16 cellular contexts compared by ENCODE assay signal in the genomic region with DNA sequence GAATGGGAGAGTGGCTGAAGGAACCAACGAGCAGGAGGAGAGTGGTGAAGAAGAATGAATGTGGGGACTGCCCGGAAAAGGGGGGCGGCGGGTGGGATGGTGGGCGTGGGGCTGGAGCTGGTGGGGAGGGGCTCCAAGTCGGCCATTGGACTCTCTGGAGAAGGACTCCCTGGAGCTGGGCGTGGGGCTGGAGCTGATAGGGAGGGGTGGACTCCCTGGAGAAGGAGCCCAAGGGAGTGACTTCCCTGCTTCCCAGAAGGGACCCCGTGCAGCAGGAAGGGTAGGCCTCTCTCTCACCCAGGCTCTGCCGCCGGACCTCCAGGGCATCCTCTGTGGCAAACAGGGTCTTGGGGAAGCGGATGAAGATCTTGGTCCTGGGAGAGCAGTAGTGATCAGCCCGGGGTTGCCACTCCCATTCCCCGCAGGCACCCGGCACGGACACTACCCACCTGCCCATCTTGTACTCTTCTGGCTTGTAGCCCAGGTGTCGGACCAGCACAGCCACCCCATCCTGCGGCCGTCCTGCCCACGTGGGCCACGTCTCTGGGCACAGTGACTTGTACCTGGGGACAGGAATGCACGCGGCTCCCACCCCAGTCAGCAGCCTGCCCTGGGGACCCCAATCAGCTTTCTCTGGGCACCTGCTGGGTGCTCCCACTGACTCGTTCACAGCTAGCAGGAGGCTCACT. TPM values are rescaled to one million over a fixed set of nuclear protein-coding genes. Genes with fewer than 3 reads are reported as not detected.
DNase-seq lines count a peak whose midpoint lies in the region; ATAC-seq lines count a peak whose summit lies in the region.
"Had no signal": no experiment of that assay in that cellular context is flagged by ENCODE, and none has a peak within 500 bp of the region (broad histone marks: within the 10 kb centered on the region; RNA-seq: fewer than 3 reads in every experiment).

No MANE protein-coding gene starts in this region.

- H2AK5ac ChIP-seq in mesenchymal stem cell (ENCODE audit: low read length, severe bottlenecking) = no peak overlapping the region

- 0 out of 2 replicates have a peak, but pooled peaks cover under 1% of the 10 kb centered on the region for H3K27me3 ChIP-seq in BLaER1
- H3K27me3 ChIP-seq in mesenchymal stem cell (ENCODE audit: control insufficient read depth in 1 of 2, insufficient read depth in 1 of 2, low read length in 2 of 2) = no peaks in the 10 kb centered on the region

- H3K27me3 Mint-ChIP-seq in stimulated activated naive B cell treated with anti-CD40 and anti-IgM and Interleukin-4, amounts not matched to agents 10 μg/mL and 1 μg/mL and 100 μg/mL, for 72 hours = no peaks in the 10 kb centered on the region
- H3K27me3 Mint-ChIP-seq: CD4-positive, alpha-beta memory T cell had no signal

- H2BK120ac ChIP-seq in mesenchymal stem cell (ENCODE audit: low read depth, low read length) = no peak overlapping the region

- peaks cover 55% of the 10 kb centered on the region for H4K20me1 ChIP-seq in BLaER1

- 96% methylated on average over 23 of the region's 23 CpGs for WGBS in mesenchymal stem cell

- ATAC-seq in stimulated activated naive B cell treated with anti-CD40 and anti-IgM and Interleukin-4, amounts not matched to agents 10 μg/mL and 1 μg/mL and 100 μg/mL, for 72 hours (replicated peaks) = no peak
- ATAC-seq: A549 had no signal

- H4K8ac ChIP-seq in mesenchymal stem cell (ENCODE audit: low read length) = peak overlapping the region; percentile 51

- no peak overlapping the region for H3K27ac ChIP-seq in BLaER1
- H3K27ac ChIP-seq in mesenchymal stem cell (ENCODE audit: low read length, poor library complexity, severe bottlenecking) = no peak overlapping the region
- H3K27ac ChIP-seq: 22Rv1, A549, C4-2B had no signal

- H3K4ac ChIP-seq in mesenchymal stem cell (ENCODE audit: low read depth in 1 of 2, low read length in 2 of 2) = no peak overlapping the region

- H4K91ac ChIP-seq in mesenchymal stem cell (ENCODE audit: low read length) = no peak overlapping the region

- peaks cover 53% of the 10 kb centered on the region for H3K36me3 ChIP-seq in BLaER1
- peaks cover 83 to 95% of the 10 kb centered on the region in 2 experiments for H3K36me3 ChIP-seq in mesenchymal stem cell (ENCODE audit: control insufficient read depth in 1 of 2, insufficient read depth in 2 of 2, low read depth in 1 of 2, low read length in 2 of 2)

- no peak overlapping the region for H3K18ac ChIP-seq in mesenchymal stem cell (ENCODE audit: low read depth in 1 of 2, low read length in 2 of 2)

- H2BK5ac ChIP-seq in mesenchymal stem cell (ENCODE audit: low read depth, low read length, poor library complexity, severe bottlenecking) = no peak overlapping the region

- H3K4me3 ChIP-seq in BLaER1 (no peak overlapping the region), mesenchymal stem cell (ENCODE audit: insufficient read depth in 1 of 2, low read depth in 1 of 2, low read length in 2 of 2) (no peak overlapping the region)
- H3K4me3 ChIP-seq: A549 had no signal

- H3K4me1 Mint-ChIP-seq in stimulated activated naive B cell treated with anti-CD40 and anti-IgM and Interleukin-4, amounts not matched to agents 10 μg/mL and 1 μg/mL and 100 μg/mL, for 72 hours = peaks cover 43 to 61% of the 10 kb centered on the region in 2 donors

- H3K4me2 ChIP-seq in BLaER1 = peak overlapping the region; percentile 73
- no peak overlapping the region for H3K4me2 ChIP-seq in mesenchymal stem cell (ENCODE audit: low read length, poor library complexity, severe bottlenecking)
- H3K4me2 ChIP-seq: A549 had no signal

- DNase-seq in NCI-H82 (lab: John Stamatoyannopoulos, UW) (peak; percentile 68), NCI-H82 treated with DMSO at 0.1 percent for 48 hours (lab: John Stamatoyannopoulos, UW; ENCODE audit: unreplicated experiment) (no peak), mesenchymal stem cell (no peak), T1000 (lab: John Stamatoyannopoulos, UW) (no peak)
- no peak for DNase-seq in stimulated activated naive B cell treated with anti-CD40 and anti-IgM and Interleukin-4, amounts not matched to agents 10 μg/mL and 1 μg/mL and 100 μg/mL, for 72 hours
- no peak for DNase-seq in activated CD4-positive, alpha-beta T cell treated with anti-CD3 and anti-CD28 coated beads, Interleukin-2, amount 50 U/mL, for 1 hour
- DNase-seq: CD4-positive, alpha-beta memory T cell; DMS153; DMS79; GDM1; HCEC 1CT had no signal

- H3K9ac ChIP-seq in BLaER1 = no peak overlapping the region
- no peak overlapping the region for H3K9ac ChIP-seq in mesenchymal stem cell (ENCODE audit: low read length)

- H3K9me3 Mint-ChIP-seq in stimulated activated naive B cell treated with anti-CD40 and anti-IgM and Interleukin-4, amounts not matched to agents 10 μg/mL and 1 μg/mL and 100 μg/mL, for 72 hours = no peaks in the 10 kb centered on the region
- H3K9me3 Mint-ChIP-seq: GM23338 had no signal

- H3K9me3 ChIP-seq in BLaER1 = peaks cover 13% of the 10 kb centered on the region
- H3K9me3 ChIP-seq in mesenchymal stem cell (ENCODE audit: control insufficient read depth, low read length) = no peaks in the 10 kb centered on the region
- H3K9me3 ChIP-seq: A549 had no signal

- H3K23ac ChIP-seq in mesenchymal stem cell (ENCODE audit: low read length in 2 of 2) = no peak overlapping the region

- no peak overlapping the region for H3K14ac ChIP-seq in mesenchymal stem cell (ENCODE audit: low read length in 2 of 2)

- H3K4me3 Mint-ChIP-seq in stimulated activated naive B cell treated with anti-CD40 and anti-IgM and Interleukin-4, amounts not matched to agents 10 μg/mL and 1 μg/mL and 100 μg/mL, for 72 hours = no peak overlapping the region
- H3K4me3 Mint-ChIP-seq: CD4-positive, alpha-beta memory T cell had no signal

- H3K27ac Mint-ChIP-seq in stimulated activated naive B cell treated with anti-CD40 and anti-IgM and Interleukin-4, amounts not matched to agents 10 μg/mL and 1 μg/mL and 100 μg/mL, for 72 hours = peak overlapping the region; percentile 89
- H3K27ac Mint-ChIP-seq: CD4-positive, alpha-beta memory T cell; GM23338 had no signal

- no peak overlapping the region for H2BK15ac ChIP-seq in mesenchymal stem cell (ENCODE audit: low read depth, poor library complexity, severe bottlenecking)

- H2BK12ac ChIP-seq in mesenchymal stem cell (ENCODE audit: low read length in 2 of 2) = no peak overlapping the region

- peaks cover 68% of the 10 kb centered on the region for H3K4me1 ChIP-seq in BLaER1
- H3K4me1 ChIP-seq in mesenchymal stem cell (ENCODE audit: control insufficient read depth, insufficient read depth, low read depth, low read length) = peaks cover 15% of the 10 kb centered on the region
- H3K4me1 ChIP-seq: A549 had no signal

- H3K36me3 Mint-ChIP-seq in stimulated activated naive B cell treated with anti-CD40 and anti-IgM and Interleukin-4, amounts not matched to agents 10 μg/mL and 1 μg/mL and 100 μg/mL, for 72 hours = peaks cover 72 to 87% of the 10 kb centered on the region in 2 donors

- H3K79me1 ChIP-seq in mesenchymal stem cell (replicated peaks; ENCODE audit: low read length, poor library complexity, severe bottlenecking) = peaks cover 36% of the 10 kb centered on the region

- H2AFZ ChIP-seq in mesenchymal stem cell (ENCODE audit: low read depth, low read length) = no peak overlapping the region
- H2AFZ ChIP-seq: GM23338 had no signal

RNA-seq across cellular contexts. Expression of a gene that starts 14.9 kb away (rescaled TPM):
- polyA plus RNA-seq in mesenchymal stem cell (2013, experiment 1 of 2) = 51.6 TPM
- polyA plus RNA-seq in mesenchymal stem cell (2013, experiment 2 of 2) = 53.7 TPM

RNA-seq across cellular contexts. Expression of a gene that starts 21.6 kb away (rescaled TPM):
- 112 TPM for polyA plus RNA-seq in mesenchymal stem cell (2013, experiment 1 of 2)
- 111 TPM for polyA plus RNA-seq in mesenchymal stem cell (2013, experiment 2 of 2)

RNA-seq across cellular contexts. Expression of a gene that starts 45.5 kb away (rescaled TPM):
- polyA plus RNA-seq in mesenchymal stem cell (2013, experiment 1 of 2) = 18.7 TPM
- 20.5 TPM for polyA plus RNA-seq in mesenchymal stem cell (2013, experiment 2 of 2)
